In genomic region chr17:7557825-7558543, GRCh38 we compare ENCODE assay signal across 8 cellular contexts. TPM values are rescaled to one million over a fixed set of nuclear protein-coding genes. Genes with fewer than 3 reads are reported as not detected.
DNase-seq lines count a peak whose midpoint lies in the region; ATAC-seq and TF ChIP-seq lines count a peak whose summit lies in the region.

No MANE protein-coding gene starts in this region.

- no peak for TF ChIP-seq CTCF in GM12865 (IDR thresholded peaks at IDR 0.05; ENCODE audit: insufficient read depth, low read depth, low read length, missing control alignments)

- peaks cover 30% of the 10 kb centered on the region for H3K4me1 ChIP-seq in skeletal muscle satellite cell (ENCODE audit: control insufficient read depth, insufficient read depth, low read length)

- H3K36me3 ChIP-seq in skeletal muscle satellite cell (ENCODE audit: insufficient read depth, low read length), result no peaks in the 10 kb centered on the region

- H3K4me3 ChIP-seq in GM12865 (ENCODE audit: low read depth, low read length), result peak overlapping the region; percentile 47
- peak overlapping the region; percentile 39 for H3K4me3 ChIP-seq in skeletal muscle satellite cell (ENCODE audit: low read length)

- no peaks in the 10 kb centered on the region for H3K9me3 ChIP-seq in skeletal muscle satellite cell (replicated peaks; ENCODE audit: low read length)

- DNase-seq in ACHN (peak; percentile 81), GM12865 (ENCODE audit: low read depth) (peak; percentile 79), NCI-H510A treated with DMSO at 0.1 percent for 48 hours (lab: John Stamatoyannopoulos, UW) (peak; percentile 64), T47D (ENCODE audit: low read depth in 1 of 2, low spot score in 1 of 2) (peak; percentile 50 to 92), iPS-NIHi7 (ENCODE audit: extremely low spot score) (peak; percentile 69), NCI-H128 (lab: John Stamatoyannopoulos, UW; ENCODE audit: unreplicated experiment) (no peak)

- in situ Hi-C loops in ACHN (cut with HindIII; ENCODE audit: low pct_ligation_motif_present, low pct_unique_long_range_greater_than_20kb, low sequenced_read_pairs), result no loop called here
- in situ Hi-C loops in T47D (cut with HindIII; ENCODE audit: low pct_unique_long_range_greater_than_20kb, low sequenced_read_pairs), result no loop called here

- peak overlapping the region; percentile 72 for H3K4me2 ChIP-seq in skeletal muscle satellite cell (ENCODE audit: low read length)

- peak overlapping the region; percentile 73 for H3K9ac ChIP-seq in skeletal muscle satellite cell (ENCODE audit: low read depth, low read length)

- no peak for ATAC-seq in GM19452 (IDR thresholded peaks at IDR 0.05; ENCODE audit: unreplicated experiment)

- no peaks in the 10 kb centered on the region for H3K27me3 ChIP-seq in skeletal muscle satellite cell (ENCODE audit: control insufficient read depth, insufficient read depth, low read length)

RNA-seq across cellular contexts. Expression of gene TNFSF13, which starts 0.6 kb away (rescaled TPM):
- total RNA-seq in skeletal muscle satellite cell (2012; rRNA removed), result 0.51 and 0.66 TPM in 2 replicates

RNA-seq across cellular contexts. Expression of gene SENP3, which starts 3.7 kb away (rescaled TPM):
- total RNA-seq in skeletal muscle satellite cell (2012; rRNA removed), result 73.3 and 90.0 TPM in 2 replicates

RNA-seq across cellular contexts. Expression of gene TNFSF12, which starts 9.1 kb away (rescaled TPM):
- total RNA-seq in skeletal muscle satellite cell (2012; rRNA removed), result 3.3 and 6.1 TPM in 2 replicates

RNA-seq across cellular contexts. Expression of gene CD68, which starts 21.5 kb away (rescaled TPM):
- 17.5 and 19.2 TPM in 2 replicates for total RNA-seq in skeletal muscle satellite cell (2012; rRNA removed)

RNA-seq across cellular contexts. Expression of gene MPDU1, which starts 25.7 kb away (rescaled TPM):
- total RNA-seq in skeletal muscle satellite cell (2012; rRNA removed), result 124 and 175 TPM in 2 replicates
